In the genomic region with DNA sequence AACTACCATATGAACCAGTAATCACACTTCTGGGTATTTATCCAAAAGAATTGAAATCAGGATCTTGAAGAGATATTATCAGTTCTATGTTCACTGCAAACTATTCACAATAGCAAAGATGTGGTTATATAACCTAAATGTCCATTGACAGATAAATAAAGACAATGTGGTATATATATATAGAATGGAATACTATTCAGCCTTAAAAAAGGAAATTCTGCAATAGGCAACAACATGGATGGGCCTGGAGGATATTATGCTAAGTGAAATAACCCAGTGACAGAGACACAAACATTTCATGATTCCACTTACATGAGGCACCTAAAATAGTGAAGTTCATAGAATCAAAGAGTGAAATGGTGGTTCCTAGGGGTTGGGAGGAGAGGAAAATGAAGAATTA, we compare ENCODE assay signal across 7 cellular contexts.
"Had no signal": no experiment of that assay in that cellular context is flagged by ENCODE, and none has a peak within 500 bp of the region (broad histone marks: within the 10 kb centered on the region; RNA-seq: fewer than 3 reads in every experiment).

No MANE protein-coding gene starts in this region.

- DNase-seq: GDM1, GF-D8 had no signal

- ATAC-seq: GM12878 had no signal

- H3K4me3 ChIP-seq: GM12878 had no signal

- FAIRE-seq: G401.6, GM12878, GM12891, GM12892, GM18507 had no signal
